24 cellular contexts compared by ENCODE assay signal in genomic region chr22:35554297-35554845, GRCh38. TPM values are rescaled to one million over a fixed set of nuclear protein-coding genes. Genes with fewer than 3 reads are reported as not detected.
"Had no signal": no experiment of that assay in that cellular context is flagged by ENCODE, and none has a peak within 500 bp of the region (broad histone marks: within the 10 kb centered on the region; RNA-seq: fewer than 3 reads in every experiment).

No MANE protein-coding gene starts in this region.

- H3K9me3 ChIP-seq: ascending aorta had no signal

- H3K36me3 ChIP-seq: brain microvascular endothelial cell, upper lobe of left lung had no signal

- ATAC-seq: naive thymus-derived CD8-positive, alpha-beta T cell; right cardiac atrium had no signal

- H3K4me3 ChIP-seq: ascending aorta, coronary artery, dorsolateral prefrontal cortex, upper lobe of left lung had no signal

- DNase-seq: activated CD4-positive, alpha-beta memory T cell treated with anti-CD3 and anti-CD28 coated beads, Interleukin-2, amount 10 ng/mL, durations not matched to agents 7 days and 5 days; activated CD4-positive, alpha-beta T cell treated with anti-CD3 and anti-CD28 coated beads for 1 hour; activated CD4-positive, alpha-beta T cell treated with anti-CD3 and anti-CD28 coated beads, Interleukin-2, amount 10 ng/mL, durations not matched to agents 7 days and 5 days; activated CD8-positive, alpha-beta memory T cell treated with anti-CD3 and anti-CD28 coated beads, Interleukin-2, amount 50 U/mL, for 48 hours; activated gamma-delta T cell; activated naive CD4-positive, alpha-beta T cell treated with anti-CD3 and anti-CD28 coated beads, Interleukin-2, amount 10 ng/mL, durations not matched to agents 7 days and 5 days; activated naive CD8-positive, alpha-beta T cell treated with anti-CD3 and anti-CD28 coated beads, Interleukin-2, amount 10 ng/mL, durations not matched to agents 7 days and 5 days; activated T-cell treated with anti-CD3 and anti-CD28 coated beads, Interleukin-2, amount 50 U/mL, for 24 hours; brain microvascular endothelial cell; dorsolateral prefrontal cortex; effector memory CD4-positive, alpha-beta T cell; foreskin fibroblast; hippocampal formation; immature natural killer cell; kidney; naive thymus-derived CD8-positive, alpha-beta T cell; posterior cingulate gyrus; right cardiac atrium; T-helper 9 cell; upper lobe of left lung had no signal

- H3K27ac ChIP-seq: ascending aorta, brain microvascular endothelial cell, coronary artery, upper lobe of left lung had no signal

- H3K27me3 ChIP-seq: ascending aorta, brain microvascular endothelial cell, dorsolateral prefrontal cortex, upper lobe of left lung had no signal

- FAIRE-seq: endothelial cell of umbilical vein, kidney had no signal

RNA-seq across cellular contexts. Expression of gene RASD2, which starts 13.7 kb away (rescaled TPM):
- total RNA-seq: activated CD4-positive, alpha-beta memory T cell treated with anti-CD3 and anti-CD28 coated beads, Interleukin-2, amount 10 ng/mL, durations not matched to agents 7 days and 5 days; activated CD4-positive, alpha-beta T cell treated with anti-CD3 and anti-CD28 coated beads, Interleukin-2, amount 10 ng/mL, durations not matched to agents 7 days and 5 days; activated naive CD8-positive, alpha-beta T cell treated with anti-CD3 and anti-CD28 coated beads, Interleukin-2, amount 10 ng/mL, durations not matched to agents 7 days and 5 days; endothelial cell of umbilical vein; naive thymus-derived CD8-positive, alpha-beta T cell; neural crest cell had no signal
- polyA plus RNA-seq: endothelial cell of umbilical vein, immature natural killer cell had no signal
